In the genomic region with DNA sequence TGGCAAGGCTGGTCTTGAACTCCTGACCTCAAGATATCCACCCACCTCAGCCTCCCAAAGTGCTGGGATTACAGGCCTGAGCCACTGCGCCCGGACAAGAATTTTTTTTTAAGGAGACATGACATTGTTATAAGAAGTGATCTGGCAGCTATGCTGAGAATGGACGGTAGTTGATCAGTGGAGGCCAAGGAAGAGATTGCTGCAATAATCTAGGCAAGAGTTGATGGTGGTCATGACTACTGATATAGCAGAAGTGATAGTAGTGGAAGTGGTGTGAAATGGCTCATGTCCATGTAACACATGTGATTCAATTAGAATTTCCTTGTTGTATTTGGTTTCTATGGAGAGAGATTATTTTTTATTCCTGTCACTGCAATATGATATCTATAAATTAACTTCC, we compare ENCODE assay signal across 6 cellular contexts.
"Had no signal": no experiment of that assay in that cellular context is flagged by ENCODE, and none has a peak within 500 bp of the region (broad histone marks: within the 10 kb centered on the region; RNA-seq: fewer than 3 reads in every experiment).

No MANE protein-coding gene starts in this region.

- DNase-seq: GDM1, GF-D8 had no signal

- FAIRE-seq: GM12878, GM12891, GM18507, GM19239 had no signal

- H3K4me3 ChIP-seq: GM12878 had no signal

- ATAC-seq: GM12878 had no signal
